ENCODE assay signal across 26 cellular contexts in genomic region chr17:49890852-49891251, GRCh38. TPM values are rescaled to one million over a fixed set of nuclear protein-coding genes. Genes with fewer than 3 reads are reported as not detected.
A peak's percentile ranks its signal among the peaks of the same experiment; 100 is the strongest.
DNase-seq lines count a peak whose midpoint lies in the region; ATAC-seq and TF ChIP-seq lines count a peak whose summit lies in the region.
"Had no signal": no experiment of that assay in that cellular context is flagged by ENCODE, and none has a peak within 500 bp of the region (broad histone marks: within the 10 kb centered on the region; RNA-seq: fewer than 3 reads in every experiment).

No MANE protein-coding gene starts in this region.

- H3K9ac ChIP-seq in neuronal stem cell (ENCODE audit: low read depth, low read length, poor library complexity): peak overlapping the region; percentile 16

- no peak for DNase-seq in Caco-2
- no peak for DNase-seq in WTC11 (ENCODE audit: low spot score)
- no peak for DNase-seq in neuronal stem cell (ENCODE audit: low spot score)
- no peak for DNase-seq in tibial nerve (ENCODE audit: low spot score in 2 of 2)
- DNase-seq in brain microvascular endothelial cell: no peak
- no peak for DNase-seq in stimulated activated CD4-positive, alpha-beta T cell treated with anti-CD3 and anti-CD28 coated beads, Interleukin-4, amount 100 ng/mL, for 4 hours
- DNase-seq in activated effector memory CD4-positive, alpha-beta T cell treated with anti-CD3 and anti-CD28 coated beads, Interleukin-2, amount 50 U/mL, for 16 hours: no peak
- DNase-seq: 8988T; AML-193; C1 segment of cervical spinal cord; Calu3; CD8-positive, alpha-beta T cell; DMS53; GF-D8; GOT3; NCI-H1092 treated with DMSO at 0.1 percent for 48 hours; NCI-H1436 treated with DMSO at 0.1 percent for 48 hours; NCI-H1930; NCI-H510A; NCI-H748 treated with DMSO at 0.1 percent for 48 hours; SHP77 treated with DMSO at 0.1 percent for 48 hours had no signal

- no peak overlapping the region for H2BK5ac ChIP-seq in neuronal stem cell (ENCODE audit: low read length)

- no peak for TF ChIP-seq EP300 in tibial nerve (IDR thresholded peaks at IDR 0.05)

- POLR2A ChIA-PET in Caco-2 (lab: Charles Lee): interaction anchor here (0.6 kb wide), 1 partner anchor 60 kb away, joined by 3 read pairs; no protein-coding TSS in a partner anchor
- POLR2A ChIA-PET in WTC11 (lab: Charles Lee): no interaction called here

- H3K27me3 ChIP-seq in Caco-2 (replicated peaks; ENCODE audit: control insufficient read depth, insufficient read depth, low read length) (no peaks in the 10 kb centered on the region), neuronal stem cell (ENCODE audit: control insufficient read depth in 3 of 3, insufficient read depth in 3 of 3, low read depth in 1 of 3, low read length in 3 of 3) (peaks cover 3 to 87% (median 33%) of the 10 kb centered on the region in 3 experiments), tibial nerve (peaks cover 0 to 87% of the 10 kb centered on the region in 2 donors), brain microvascular endothelial cell (replicated peaks) (peaks cover 61% of the 10 kb centered on the region)

- H3K4me3 ChIP-seq in Caco-2 (ENCODE audit: low read depth, low read length): no peak overlapping the region
- 0 out of 2 replicates have a peak overlapping the region, but pooled peaks have one; percentile 15 for H3K4me3 ChIP-seq in iPS-18c (ENCODE audit: insufficient read depth, low read depth, low read length)
- no peak overlapping the region for H3K4me3 ChIP-seq in neuronal stem cell (ENCODE audit: low read length in 2 of 2)
- no peak overlapping the region for H3K4me3 ChIP-seq in tibial nerve
- H3K4me3 ChIP-seq in brain microvascular endothelial cell (ENCODE audit: low read depth, low read length): no peak overlapping the region
- H3K4me3 ChIP-seq: K562, SK-N-MC had no signal

- H4K8ac ChIP-seq in neuronal stem cell (ENCODE audit: low read depth, low read length): no peak overlapping the region

- H4K91ac ChIP-seq in neuronal stem cell (ENCODE audit: low read depth, low read length, poor library complexity): no peak overlapping the region

- H2AFZ ChIP-seq in neuronal stem cell (ENCODE audit: low read length): no peak overlapping the region

- no peak overlapping the region for H3K4ac ChIP-seq in neuronal stem cell (ENCODE audit: low read length)

- H3K36me3 ChIP-seq in Caco-2 (ENCODE audit: control insufficient read depth, insufficient read depth, low read length) (no peaks in the 10 kb centered on the region), neuronal stem cell (replicated peaks in 1 of 2; ENCODE audit: control insufficient read depth in 2 of 2, insufficient read depth in 2 of 2, low read length in 2 of 2) (no peaks in the 10 kb centered on the region), tibial nerve (no peaks in the 10 kb centered on the region), brain microvascular endothelial cell (replicated peaks) (no peaks in the 10 kb centered on the region)

- no peak overlapping the region for H3K4me2 ChIP-seq in neuronal stem cell (ENCODE audit: insufficient read depth, low read length, poor library complexity, severe bottlenecking)

- peak overlapping the region; percentile 31 for H2BK12ac ChIP-seq in neuronal stem cell (ENCODE audit: low read length)

- H3K36me3 Mint-ChIP-seq in Caco-2 (ENCODE audit: insufficient read depth, unreplicated experiment): peaks cover 13% of the 10 kb centered on the region
- no peaks in the 10 kb centered on the region for H3K36me3 Mint-ChIP-seq in WTC11
- H3K36me3 Mint-ChIP-seq: CD8-positive, alpha-beta T cell had no signal

- peak overlapping the region; percentile 24 for H2AK5ac ChIP-seq in neuronal stem cell (ENCODE audit: low read depth, low read length)

- no peak for TF ChIP-seq POLR2A in tibial nerve (IDR thresholded peaks at IDR 0.05)

- peak overlapping the region; percentile 96 for H3K27ac Mint-ChIP-seq in Caco-2 (ENCODE audit: unreplicated experiment)
- no peak overlapping the region for H3K27ac Mint-ChIP-seq in WTC11
- H3K27ac Mint-ChIP-seq: CD8-positive, alpha-beta T cell had no signal

- no peak overlapping the region for H3K27ac ChIP-seq in neuronal stem cell (replicated peaks; ENCODE audit: low read length)
- no peak overlapping the region for H3K27ac ChIP-seq in tibial nerve
- no peak overlapping the region for H3K27ac ChIP-seq in brain microvascular endothelial cell
- H3K27ac ChIP-seq: RWPE1, SK-N-MC had no signal

- no TSS peak for BruUV-seq in Caco-2 (replicated peaks; lab: Mats Ljungman, UMichigan)

- CTCF ChIA-PET in Caco-2 (lab: Charles Lee) (interaction anchor here (1.0 to 2.7 kb wide), 2 partner anchors 8 to 10 kb away, joined by 4 to 19 read pairs; no protein-coding TSS in a partner anchor), WTC11 (lab: Charles Lee) (interaction anchor here (0.7 to 2.9 kb wide), 16 partner anchors 8 to 334 kb away, joined by 3 to 18 read pairs (median 4); partner anchors contain the start of genes DLX3 and PDK2)

- H3K9me3 ChIP-seq in Caco-2: no peaks in the 10 kb centered on the region
- H3K9me3 ChIP-seq in iPS-18c (ENCODE audit: control insufficient read depth, insufficient read depth, low read length): no peaks in the 10 kb centered on the region
- no peaks in the 10 kb centered on the region for H3K9me3 ChIP-seq in neuronal stem cell (replicated peaks in 1 of 2; ENCODE audit: control insufficient read depth in 2 of 2, insufficient read depth in 1 of 2, low read depth in 1 of 2, low read length in 2 of 2)
- no peaks in the 10 kb centered on the region for H3K9me3 ChIP-seq in tibial nerve

- no peaks in the 10 kb centered on the region for H3K79me1 ChIP-seq in neuronal stem cell (ENCODE audit: low read depth, low read length)

- WGBS in neuronal stem cell (ENCODE audit: extremely low coverage in 2 of 2, insufficient read length in 2 of 2, insufficient replicate concordance in 1 of 2), 2 donors: no CpG with 5 or more reads among the region's 23 CpGs
- WGBS in tibial nerve, 2 donors: 37 to 40% methylated on average over 17 to 23 of the region's 23 CpGs

- H2BK15ac ChIP-seq in neuronal stem cell (ENCODE audit: low read length): peak overlapping the region; percentile 8

- no peaks in the 10 kb centered on the region for H3K27me3 Mint-ChIP-seq in Caco-2 (ENCODE audit: insufficient read depth, unreplicated experiment)
- H3K27me3 Mint-ChIP-seq in WTC11 (ENCODE audit: low read depth): peaks cover 55% of the 10 kb centered on the region

- peak; percentile 32 for ATAC-seq in WTC11
- ATAC-seq: CD8-positive, alpha-beta T cell had no signal

- H3K9me3 Mint-ChIP-seq in Caco-2 (ENCODE audit: unreplicated experiment) (no peaks in the 10 kb centered on the region), WTC11 (no peaks in the 10 kb centered on the region)
- H3K9me3 Mint-ChIP-seq: CD8-positive, alpha-beta T cell had no signal

- intact Hi-C loops in Caco-2 (cut with micrococcal nuclease; ENCODE audit: unreplicated experiment): no loop called here

- H3K18ac ChIP-seq in neuronal stem cell (ENCODE audit: low read length): peak overlapping the region; percentile 90

- H3K23ac ChIP-seq in neuronal stem cell (ENCODE audit: low read depth, low read length, poor library complexity): peak overlapping the region; percentile 68

- H3K4me1 Mint-ChIP-seq in Caco-2 (ENCODE audit: low read depth, unreplicated experiment) (peaks cover 76% of the 10 kb centered on the region), WTC11 (peaks cover 24% of the 10 kb centered on the region)

- no peak overlapping the region for H3K14ac ChIP-seq in neuronal stem cell (ENCODE audit: low read length)

- in situ Hi-C loops in brain microvascular endothelial cell (cut with HindIII; ENCODE audit: low pct_ligation_motif_present, low sequenced_read_pairs): no loop called here

- no peak overlapping the region for H2BK120ac ChIP-seq in neuronal stem cell (ENCODE audit: low read depth, low read length)

- no peak for TF ChIP-seq CTCF in Caco-2 (IDR thresholded peaks at IDR 0.05; ENCODE audit: insufficient read depth in 1 of 2, low read depth in 1 of 2, low read length in 1 of 2, severe bottlenecking in 1 of 2, unreplicated experiment in 1 of 2)
- TF ChIP-seq CTCF in WTC11 (IDR thresholded peaks at IDR 0.05): no peak
- TF ChIP-seq CTCF in tibial nerve (IDR thresholded peaks at IDR 0.05): no peak
- TF ChIP-seq CTCF in brain microvascular endothelial cell (IDR thresholded peaks at IDR 0.05; ENCODE audit: low read depth, low read length, missing control alignments): no peak

- H3K4me3 Mint-ChIP-seq in Caco-2 (ENCODE audit: unreplicated experiment) (peak overlapping the region; percentile 27), WTC11 (peak overlapping the region; percentile 60)
- H3K4me3 Mint-ChIP-seq: CD8-positive, alpha-beta T cell had no signal

- H3K4me1 ChIP-seq in Caco-2: peaks cover 83% of the 10 kb centered on the region
- H3K4me1 ChIP-seq in neuronal stem cell (ENCODE audit: control insufficient read depth in 2 of 2, insufficient read depth in 1 of 2, low read depth in 1 of 2, low read length in 2 of 2): peaks cover 0 to 9% of the 10 kb centered on the region in 2 donors
- peaks cover 0 to 14% (median 0%) of the 10 kb centered on the region in 4 donors for H3K4me1 ChIP-seq in tibial nerve

RNA-seq across cellular contexts. Expression of gene TAC4, which starts 43.0 kb away (rescaled TPM):
- 10.8 and 17.1 TPM in 2 replicates for total RNA-seq in Caco-2 (2022)
- not detected in 3 replicates for total RNA-seq in WTC11 (2021)
- not detected for polyA plus RNA-seq in neuronal stem cell (2013, experiment 1 of 2)
- not detected for polyA plus RNA-seq in neuronal stem cell (2013, experiment 2 of 2)
- total RNA-seq in tibial nerve: not detected
- total RNA-seq: Calu3; CD8-positive, alpha-beta T cell; K562; LHCN-M2 had no signal

Comparison
In these comparisons a context has a peak if more than half of its experiments do, and no peak if none do; other contexts are left out.
1. RNA of gene TAC4, which starts 43.0 kb away (total RNA-seq): 10.8 to 17.1 TPM in Caco-2; not detected in WTC11 and not detected in tibial nerve; every median in the first group is over 10 times any median in the second.